ENCODE assay signal across 9 cellular contexts in the genomic region with DNA sequence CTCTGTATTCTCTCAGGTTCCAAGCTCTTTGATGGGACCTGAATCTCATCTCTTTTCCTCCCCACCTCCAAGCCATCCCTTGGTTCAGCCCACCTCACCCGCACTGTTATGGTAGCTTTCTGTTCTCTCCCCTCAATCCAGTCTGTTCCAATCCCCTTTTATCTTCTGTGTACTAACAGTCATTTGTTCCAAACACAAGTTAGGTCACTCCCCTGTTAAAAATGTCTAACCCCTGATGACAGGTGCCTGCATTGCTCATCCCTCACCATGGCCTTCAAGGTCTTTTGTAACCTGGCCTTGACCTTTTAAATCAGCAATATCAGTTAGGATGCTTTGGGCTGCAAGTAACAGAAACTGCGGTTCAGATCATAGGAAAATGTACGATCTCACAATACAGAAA.
"Had no signal": no experiment of that assay in that cellular context is flagged by ENCODE, and none has a peak within 500 bp of the region (broad histone marks: within the 10 kb centered on the region; RNA-seq: fewer than 3 reads in every experiment).

No MANE protein-coding gene starts in this region.

- H3K4me3 ChIP-seq: GM23248, K562 had no signal

- H3K4me3 Mint-ChIP-seq: H9 had no signal

- H2AFZ ChIP-seq: GM23248 had no signal

- DNase-seq: GM23248, H9, HCEC 1CT, IMR-90, KG1 had no signal

- ATAC-seq: K562 had no signal

- H3K9ac ChIP-seq: GM23248 had no signal

- H3K27ac ChIP-seq: GM23248 had no signal

- FAIRE-seq: H1, H54, HTR-8/SVneo, K562 had no signal

- H3K27ac Mint-ChIP-seq: H9 had no signal
